22 cellular contexts compared by ENCODE assay signal in genomic region chr16:49763826-49764225, GRCh38.
DNase-seq lines count a peak whose midpoint lies in the region; ATAC-seq, FAIRE-seq and TF ChIP-seq lines count a peak whose summit lies in the region.
"Had no signal": no experiment of that assay in that cellular context is flagged by ENCODE, and none has a peak within 500 bp of the region (broad histone marks: within the 10 kb centered on the region; RNA-seq: fewer than 3 reads in every experiment).

No MANE protein-coding gene starts in this region.

- no peaks in the 10 kb centered on the region for H3K27me3 ChIP-seq in SK-N-SH (ENCODE audit: insufficient read depth)
- no peaks in the 10 kb centered on the region for H3K27me3 ChIP-seq in mesenchymal stem cell (ENCODE audit: control insufficient read depth in 1 of 2, insufficient read depth in 1 of 2, low read length in 2 of 2)
- H3K27me3 ChIP-seq in smooth muscle cell (ENCODE audit: low read depth) = no peaks in the 10 kb centered on the region

- no peak overlapping the region for H2BK12ac ChIP-seq in mesenchymal stem cell (ENCODE audit: low read length in 2 of 2)

- TF ChIP-seq EP300 in SK-N-SH (IDR thresholded peaks at IDR 0.05; ENCODE audit: borderline replicate concordance in 1 of 2, low read depth in 1 of 2, low read length in 1 of 2) = no peak

- H3K4ac ChIP-seq in mesenchymal stem cell (ENCODE audit: low read depth in 1 of 2, low read length in 2 of 2) = no peak overlapping the region

- FAIRE-seq in urothelium cell line (lab: Jason Lieb, UNC) = no peak
- FAIRE-seq: G401.6, K562, RCC 7860 had no signal

- peaks cover 3% of the 10 kb centered on the region for H3K79me1 ChIP-seq in mesenchymal stem cell (replicated peaks; ENCODE audit: low read length, poor library complexity, severe bottlenecking)

- H3K18ac ChIP-seq in mesenchymal stem cell (ENCODE audit: low read depth in 1 of 2, low read length in 2 of 2) = no peak overlapping the region

- ATAC-seq in SK-N-SH treated with all-trans-retinoic acid at 6 μM for 48 hours = no peak
- ATAC-seq in left lobe of liver = no peak
- no peak for ATAC-seq in GM21576 (IDR thresholded peaks at IDR 0.05; ENCODE audit: unreplicated experiment)
- ATAC-seq: K562, Right ventricle myocardium inferior had no signal

- H3K79me2 ChIP-seq in SK-N-SH (ENCODE audit: insufficient read depth) (no peaks in the 10 kb centered on the region), smooth muscle cell (ENCODE audit: low read depth) (no peaks in the 10 kb centered on the region)

- no peak overlapping the region for H4K8ac ChIP-seq in mesenchymal stem cell (ENCODE audit: low read length)

- POLR2A ChIA-PET in SK-N-SH (lab: Yijun Ruan, JAX) = no interaction called here

- H2BK15ac ChIP-seq in mesenchymal stem cell (ENCODE audit: low read depth, poor library complexity, severe bottlenecking) = no peak overlapping the region

- H4K91ac ChIP-seq in mesenchymal stem cell (ENCODE audit: low read length) = no peak overlapping the region

- H3K9me3 ChIP-seq in SK-N-SH = no peaks in the 10 kb centered on the region
- H3K9me3 ChIP-seq in mesenchymal stem cell (ENCODE audit: control insufficient read depth, low read length) = no peaks in the 10 kb centered on the region
- H3K9me3 ChIP-seq in smooth muscle cell (replicated peaks; ENCODE audit: low read depth) = no peaks in the 10 kb centered on the region

- H3K9ac ChIP-seq in SK-N-SH = no peak overlapping the region
- no peak overlapping the region for H3K9ac ChIP-seq in mesenchymal stem cell (ENCODE audit: low read length)
- peak overlapping the region; percentile 33 for H3K9ac ChIP-seq in smooth muscle cell (ENCODE audit: low read depth)

- no peak overlapping the region for H3K23ac ChIP-seq in mesenchymal stem cell (ENCODE audit: low read length in 2 of 2)

- DNase-seq in SK-N-SH (no peak), dermis blood vessel endothelial cell (peak; percentile 57), mesenchymal stem cell (peak; percentile 9), smooth muscle cell (lab: John Stamatoyannopoulos, UW; ENCODE audit: unreplicated experiment) (no peak), left lobe of liver (ENCODE audit: low spot score) (no peak), urothelium cell line (ENCODE audit: low spot score) (no peak)
- DNase-seq: COR-L47; DMS 273 treated with DMSO at 0.1 percent for 48 hours; DND-41; HCEC 1CT; NCI-H1105 treated with DMSO at 0.1 percent for 48 hours; NCI-H1694; NCI-H510A; NCI-H748 treated with DMSO at 0.1 percent for 48 hours; NK-92 treated with Interleukin-12 subunit alpha and Interleukin-12 subunit beta, amount 100 ng/mL, for 24 hours had no signal

- no peaks in the 10 kb centered on the region for H3K36me3 ChIP-seq in SK-N-SH (replicated peaks in 1 of 2; ENCODE audit: control insufficient read depth in 1 of 2, insufficient read depth in 2 of 2, low read length in 1 of 2)
- H3K36me3 ChIP-seq in mesenchymal stem cell (ENCODE audit: control insufficient read depth in 1 of 2, insufficient read depth in 2 of 2, low read depth in 1 of 2, low read length in 2 of 2) = no peaks in the 10 kb centered on the region
- H3K36me3 ChIP-seq in smooth muscle cell (ENCODE audit: low read depth) = no peaks in the 10 kb centered on the region

- H3K4me3 ChIP-seq in SK-N-SH (ENCODE audit: low read depth in 2 of 2, low read length in 1 of 2) (no peak overlapping the region), mesenchymal stem cell (ENCODE audit: insufficient read depth in 1 of 2, low read depth in 1 of 2, low read length in 2 of 2) (no peak overlapping the region), smooth muscle cell (no peak overlapping the region)
- H3K4me3 ChIP-seq: K562 had no signal

- H3K4me2 ChIP-seq in SK-N-SH (0 out of 2 replicates have a peak overlapping the region, but pooled peaks have one; percentile 30), mesenchymal stem cell (ENCODE audit: low read length, poor library complexity, severe bottlenecking) (no peak overlapping the region), smooth muscle cell (peak overlapping the region; percentile 64)

- no peaks in the 10 kb centered on the region for H3F3A ChIP-seq in SK-N-SH (replicated peaks; ENCODE audit: insufficient read depth)
- no peaks in the 10 kb centered on the region for H3F3A ChIP-seq in smooth muscle cell (ENCODE audit: low read depth)

- H3K27ac ChIP-seq in SK-N-SH (ENCODE audit: low read depth in 2 of 2, low read length in 1 of 2) = 0 out of 4 replicates have a peak overlapping the region, but pooled peaks of 1 of the 2 experiments have one; percentile 35
- H3K27ac ChIP-seq in mesenchymal stem cell (ENCODE audit: low read length, poor library complexity, severe bottlenecking) = no peak overlapping the region
- H3K27ac ChIP-seq in smooth muscle cell (ENCODE audit: low read depth) = peak overlapping the region; percentile 84
- H3K27ac ChIP-seq: 22Rv1 had no signal

- no peak overlapping the region for H2AFZ ChIP-seq in SK-N-SH (ENCODE audit: low read depth)
- H2AFZ ChIP-seq in mesenchymal stem cell (ENCODE audit: low read depth, low read length) = no peak overlapping the region
- no peak overlapping the region for H2AFZ ChIP-seq in smooth muscle cell (ENCODE audit: low read depth)

- H4K20me1 ChIP-seq in SK-N-SH (ENCODE audit: insufficient read depth) (no peaks in the 10 kb centered on the region), smooth muscle cell (ENCODE audit: low read depth) (no peaks in the 10 kb centered on the region)

- TF ChIP-seq CTCF in SK-N-SH (IDR thresholded peaks at IDR 0.05) (no peak), smooth muscle cell (IDR thresholded peaks at IDR 0.05; ENCODE audit: borderline replicate concordance, insufficient read depth, poor library complexity, severe bottlenecking) (no peak)

- whole genome bisulfite sequencing in SK-N-SH (ENCODE audit: low lambda C conversion rate) = 49% methylated on average over 10 of the region's 10 CpGs
- 37% methylated on average over 8 of the region's 10 CpGs for WGBS in mesenchymal stem cell
- 43% methylated on average over 10 of the region's 10 CpGs for WGBS in smooth muscle cell (ENCODE audit: low lambda C conversion rate)

- no peaks in the 10 kb centered on the region for H3K9me2 ChIP-seq in SK-N-SH

- no peak overlapping the region for H2BK120ac ChIP-seq in mesenchymal stem cell (ENCODE audit: low read depth, low read length)

- H3K14ac ChIP-seq in mesenchymal stem cell (ENCODE audit: low read length in 2 of 2) = no peak overlapping the region

- no peak overlapping the region for H2BK5ac ChIP-seq in mesenchymal stem cell (ENCODE audit: low read depth, low read length, poor library complexity, severe bottlenecking)

- TF ChIP-seq RAD21 in SK-N-SH (IDR thresholded peaks at IDR 0.05; ENCODE audit: low read length) = no peak

- H3K4me1 ChIP-seq in SK-N-SH (ENCODE audit: control insufficient read depth in 1 of 2, insufficient read depth in 2 of 2, low read depth in 1 of 2, low read length in 1 of 2) (peaks cover 0 to 2% of the 10 kb centered on the region in 2 experiments; a peak in 2 of 4 replicates), mesenchymal stem cell (ENCODE audit: control insufficient read depth, insufficient read depth, low read depth, low read length) (peaks cover 6% of the 10 kb centered on the region), smooth muscle cell (ENCODE audit: low read depth) (no peaks in the 10 kb centered on the region)

- CTCF ChIA-PET in SK-N-SH (lab: Yijun Ruan, JAX) = no interaction called here

- H2AK5ac ChIP-seq in mesenchymal stem cell (ENCODE audit: low read length, severe bottlenecking) = no peak overlapping the region

TF ChIP-seq in SK-N-SH, 30 proteins besides CTCF, POLR2A, EP300 and RAD21 (continues in another document):
- TF ChIP-seq ZBTB33 (IDR thresholded peaks at IDR 0.05; ENCODE audit: borderline replicate concordance, low read depth) = no peak
- TF ChIP-seq MXI1 (IDR thresholded peaks at IDR 0.05; ENCODE audit: low read depth, low read length) = no peak
- no peak for TF ChIP-seq TCF12 (IDR thresholded peaks at IDR 0.05)
- TF ChIP-seq FOXM1 (IDR thresholded peaks at IDR 0.05; ENCODE audit: low read depth) = no peak
- TF ChIP-seq SIN3A (IDR thresholded peaks at IDR 0.05; ENCODE audit: borderline replicate concordance, low read depth, low read length) = no peak
- TF ChIP-seq NFIC (IDR thresholded peaks at IDR 0.05; ENCODE audit: borderline replicate concordance) = no peak

TF ChIP-seq in SK-N-SH treated with all-trans-retinoic acid at 6 μM for 48 hours, 23 proteins besides CTCF, POLR2A, EP300 and RAD21 (continues in another document):
- TF ChIP-seq GLIS3 (CRISPR knock-in tag; IDR thresholded peaks at IDR 0.05) (no peak), RARB (CRISPR knock-in tag; IDR thresholded peaks at IDR 0.05) (no peak), TSHZ2 (CRISPR knock-in tag; IDR thresholded peaks at IDR 0.05) (no peak), ZNF8 (CRISPR knock-in tag; IDR thresholded peaks at IDR 0.05) (no peak)

Comparison
In these comparisons a context has a peak if more than half of its experiments do, and no peak if none do; other contexts are left out.
1. DNase-seq: peak in dermis blood vessel endothelial cell (single experiment) and mesenchymal stem cell (single experiment); none in SK-N-SH (single experiment), smooth muscle cell (single experiment), left lobe of liver (single experiment) and urothelium cell line (single experiment).